In genomic region chr3:49397470-49397869, GRCh38 we compare ENCODE assay signal across 1 cellular context.
TF ChIP-seq lines count a peak whose summit lies in the region.

No MANE protein-coding gene starts in this region.

TF ChIP-seq in K562, 482 proteins besides CTCF, POLR2A, EP300 and RAD21 (continued from another document):
- peak; percentile 53 for TF ChIP-seq BRD9 (IDR thresholded peaks at IDR 0.05; ENCODE audit: low read depth, partially characterized antibody)
- TF ChIP-seq KLF13 (tag; IDR thresholded peaks at IDR 0.05; ENCODE audit: borderline replicate concordance, low read depth), result no peak
- no peak for TF ChIP-seq HMG20A (CRISPR knock-in tag; conservative IDR thresholded peaks at IDR 0.05)
- peak; percentile 24 to 87 (median 36) for TF ChIP-seq YY1 (IDR thresholded peaks at IDR 0.05; ENCODE audit: borderline replicate concordance in 1 of 3, control insufficient read depth in 1 of 3, extremely low read depth in 1 of 3, insufficient read depth in 3 of 3, insufficient read length in 1 of 3, insufficient replicate concordance in 2 of 3, low read depth in 1 of 3, low read length in 2 of 3)
- peak; percentile 76; the same call in 1 of the 2 replicates for TF ChIP-seq CHD2 (IDR thresholded peaks at IDR 0.05; ENCODE audit: low read depth, low read length)
TF ChIP-seq in K562: peak in this region for 24.
